22 cellular contexts compared by ENCODE assay signal in the genomic region with DNA sequence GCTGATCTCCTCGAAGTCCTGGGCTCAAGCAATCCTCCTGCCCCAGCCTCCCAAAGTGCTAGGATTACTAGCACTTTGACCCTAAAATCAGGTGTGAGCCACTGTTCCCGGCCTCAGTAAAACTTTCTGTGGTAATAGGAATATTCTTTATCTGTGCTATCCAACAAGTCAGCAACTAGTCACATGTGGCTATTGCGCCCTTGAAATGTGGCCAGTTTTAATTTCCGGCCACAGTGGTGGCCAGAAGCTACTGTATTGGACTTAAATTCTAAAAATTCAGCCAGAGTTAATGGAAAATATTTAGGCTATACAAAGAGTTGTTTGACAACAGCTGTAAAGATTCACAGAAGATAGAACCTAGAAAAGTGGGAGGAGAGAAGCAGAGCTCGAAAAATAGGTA. TPM values are rescaled to one million over a fixed set of nuclear protein-coding genes. Genes with fewer than 3 reads are reported as not detected.
DNase-seq lines count a peak whose midpoint lies in the region; ATAC-seq and TF ChIP-seq lines count a peak whose summit lies in the region.
"Had no signal": no experiment of that assay in that cellular context is flagged by ENCODE, and none has a peak within 500 bp of the region (broad histone marks: within the 10 kb centered on the region; RNA-seq: fewer than 3 reads in every experiment).

No MANE protein-coding gene starts in this region.

- peaks cover 1% of the 10 kb centered on the region for H3K4me1 Mint-ChIP-seq in activated naive CD8-positive, alpha-beta T cell (ENCODE audit: low read depth)
- no peaks in the 10 kb centered on the region for H3K4me1 Mint-ChIP-seq in activated naive CD8-positive, alpha-beta T cell treated with anti-CD3 and anti-CD28 coated beads for 36 hours
- H3K4me1 Mint-ChIP-seq in glutamatergic neuron (ENCODE audit: low read depth, unreplicated experiment), result peaks cover 2% of the 10 kb centered on the region
- H3K4me1 Mint-ChIP-seq in activated CD4-positive, alpha-beta T cell treated with anti-CD3 and anti-CD28 coated beads, Interleukin-2, amount 10 ng/mL, durations not matched to agents 7 days and 5 days, result peaks cover 5% of the 10 kb centered on the region
- peaks cover 10% of the 10 kb centered on the region for H3K4me1 Mint-ChIP-seq in activated naive CD4-positive, alpha-beta T cell treated with anti-CD3 and anti-CD28 coated beads, Interleukin-2, amount 10 ng/mL, durations not matched to agents 7 days and 5 days
- H3K4me1 Mint-ChIP-seq: B cell had no signal

- no peak overlapping the region for H3K4me2 ChIP-seq in mesenchymal stem cell (ENCODE audit: low read length, poor library complexity, severe bottlenecking)
- H3K4me2 ChIP-seq: A549; BLaER1 treated with 17β-estradiol and CSF1 and Interleukin-3, amounts not matched to agents 10 nM and 100 nM had no signal

- no peak overlapping the region for H3K4ac ChIP-seq in mesenchymal stem cell (ENCODE audit: low read depth in 1 of 2, low read length in 2 of 2)

- TF ChIP-seq CTCF in body of pancreas (IDR thresholded peaks at IDR 0.05) (no peak), glutamatergic neuron (IDR thresholded peaks at IDR 0.05; ENCODE audit: partially characterized antibody, unreplicated experiment) (no peak)

- H3K27ac Mint-ChIP-seq in activated naive CD8-positive, alpha-beta T cell, result peak overlapping the region; percentile 16
- H3K27ac Mint-ChIP-seq in activated naive CD8-positive, alpha-beta T cell treated with anti-CD3 and anti-CD28 coated beads for 36 hours, result no peak overlapping the region
- H3K27ac Mint-ChIP-seq in glutamatergic neuron (ENCODE audit: unreplicated experiment), result no peak overlapping the region
- H3K27ac Mint-ChIP-seq in activated CD4-positive, alpha-beta T cell treated with anti-CD3 and anti-CD28 coated beads, Interleukin-2, amount 10 ng/mL, durations not matched to agents 7 days and 5 days, result no peak overlapping the region
- no peak overlapping the region for H3K27ac Mint-ChIP-seq in activated naive CD4-positive, alpha-beta T cell treated with anti-CD3 and anti-CD28 coated beads, Interleukin-2, amount 10 ng/mL, durations not matched to agents 7 days and 5 days
- H3K27ac Mint-ChIP-seq: B cell; CD8-positive, alpha-beta T cell; HFFc6; IgD-negative memory B cell had no signal

- no peak overlapping the region for H3K18ac ChIP-seq in mesenchymal stem cell (ENCODE audit: low read depth in 1 of 2, low read length in 2 of 2)

- H3K23ac ChIP-seq in mesenchymal stem cell (ENCODE audit: low read length in 2 of 2), result no peak overlapping the region

- no peaks in the 10 kb centered on the region for H3K27me3 ChIP-seq in body of pancreas
- H3K27me3 ChIP-seq in mesenchymal stem cell (ENCODE audit: control insufficient read depth in 1 of 2, insufficient read depth in 1 of 2, low read length in 2 of 2), result no peaks in the 10 kb centered on the region
- H3K27me3 ChIP-seq: BLaER1 treated with 17β-estradiol and CSF1 and Interleukin-3, amounts not matched to agents 10 nM and 100 nM had no signal

- H3K36me3 ChIP-seq in body of pancreas (replicated peaks in 1 of 2; ENCODE audit: insufficient read depth in 1 of 2, low read depth in 2 of 2) (no peaks in the 10 kb centered on the region), mesenchymal stem cell (ENCODE audit: control insufficient read depth in 1 of 2, insufficient read depth in 2 of 2, low read depth in 1 of 2, low read length in 2 of 2) (no peaks in the 10 kb centered on the region)

- intact Hi-C loops in body of pancreas (cut with DNase I), result no loop called here

- no peak overlapping the region for H2BK120ac ChIP-seq in mesenchymal stem cell (ENCODE audit: low read depth, low read length)

- no peaks in the 10 kb centered on the region for H3K27me3 Mint-ChIP-seq in activated naive CD8-positive, alpha-beta T cell
- peaks cover 8% of the 10 kb centered on the region for H3K27me3 Mint-ChIP-seq in activated naive CD8-positive, alpha-beta T cell treated with anti-CD3 and anti-CD28 coated beads for 36 hours
- peaks cover 9% of the 10 kb centered on the region for H3K27me3 Mint-ChIP-seq in glutamatergic neuron (ENCODE audit: unreplicated experiment)
- H3K27me3 Mint-ChIP-seq in activated CD4-positive, alpha-beta T cell treated with anti-CD3 and anti-CD28 coated beads, Interleukin-2, amount 10 ng/mL, durations not matched to agents 7 days and 5 days, result no peaks in the 10 kb centered on the region
- H3K27me3 Mint-ChIP-seq in activated naive CD4-positive, alpha-beta T cell treated with anti-CD3 and anti-CD28 coated beads, Interleukin-2, amount 10 ng/mL, durations not matched to agents 7 days and 5 days, result peaks cover 20% of the 10 kb centered on the region

- no peak overlapping the region for H3K14ac ChIP-seq in mesenchymal stem cell (ENCODE audit: low read length in 2 of 2)

- no peak overlapping the region for H2BK12ac ChIP-seq in mesenchymal stem cell (ENCODE audit: low read length in 2 of 2)

- H3K9ac ChIP-seq in mesenchymal stem cell (ENCODE audit: low read length), result no peak overlapping the region

- H4K91ac ChIP-seq in mesenchymal stem cell (ENCODE audit: low read length), result no peak overlapping the region

- no peak for DNase-seq in activated naive CD8-positive, alpha-beta T cell treated with anti-CD3 and anti-CD28 coated beads for 36 hours
- DNase-seq in body of pancreas, result peak; percentile 48 to 76 (median 60)
- DNase-seq in glutamatergic neuron, result no peak
- no peak for DNase-seq in activated CD4-positive, alpha-beta T cell treated with anti-CD3 and anti-CD28 coated beads, Interleukin-2, amount 10 ng/mL, durations not matched to agents 7 days and 5 days
- no peak for DNase-seq in activated naive CD4-positive, alpha-beta T cell treated with anti-CD3 and anti-CD28 coated beads, Interleukin-2, amount 10 ng/mL, durations not matched to agents 7 days and 5 days
- no peak for DNase-seq in mesenchymal stem cell
- DNase-seq: Calu3; CD8-positive, alpha-beta T cell; DMS79 treated with DMSO at 0.1 percent for 48 hours; EL; GOT3; H7; HFFc6 had no signal

- H3K9me3 Mint-ChIP-seq in activated naive CD8-positive, alpha-beta T cell (ENCODE audit: low read depth), result no peaks in the 10 kb centered on the region
- no peaks in the 10 kb centered on the region for H3K9me3 Mint-ChIP-seq in activated naive CD8-positive, alpha-beta T cell treated with anti-CD3 and anti-CD28 coated beads for 36 hours
- H3K9me3 Mint-ChIP-seq in glutamatergic neuron (ENCODE audit: unreplicated experiment), result peaks cover 1% of the 10 kb centered on the region
- no peaks in the 10 kb centered on the region for H3K9me3 Mint-ChIP-seq in activated CD4-positive, alpha-beta T cell treated with anti-CD3 and anti-CD28 coated beads, Interleukin-2, amount 10 ng/mL, durations not matched to agents 7 days and 5 days
- no peaks in the 10 kb centered on the region for H3K9me3 Mint-ChIP-seq in activated naive CD4-positive, alpha-beta T cell treated with anti-CD3 and anti-CD28 coated beads, Interleukin-2, amount 10 ng/mL, durations not matched to agents 7 days and 5 days
- H3K9me3 Mint-ChIP-seq: CD8-positive, alpha-beta T cell; HFFc6; IgD-negative memory B cell had no signal

- H2BK15ac ChIP-seq in mesenchymal stem cell (ENCODE audit: low read depth, poor library complexity, severe bottlenecking), result no peak overlapping the region

- H3K36me3 Mint-ChIP-seq in activated naive CD8-positive, alpha-beta T cell, result no peaks in the 10 kb centered on the region
- H3K36me3 Mint-ChIP-seq in activated naive CD8-positive, alpha-beta T cell treated with anti-CD3 and anti-CD28 coated beads for 36 hours, result no peaks in the 10 kb centered on the region
- H3K36me3 Mint-ChIP-seq in glutamatergic neuron (ENCODE audit: unreplicated experiment), result no peaks in the 10 kb centered on the region
- H3K36me3 Mint-ChIP-seq in activated CD4-positive, alpha-beta T cell treated with anti-CD3 and anti-CD28 coated beads, Interleukin-2, amount 10 ng/mL, durations not matched to agents 7 days and 5 days (ENCODE audit: low read depth), result no peaks in the 10 kb centered on the region
- peaks cover 4% of the 10 kb centered on the region for H3K36me3 Mint-ChIP-seq in activated naive CD4-positive, alpha-beta T cell treated with anti-CD3 and anti-CD28 coated beads, Interleukin-2, amount 10 ng/mL, durations not matched to agents 7 days and 5 days
- H3K36me3 Mint-ChIP-seq: CD8-positive, alpha-beta T cell had no signal

- H3K4me1 ChIP-seq in body of pancreas (peaks cover 16% of the 10 kb centered on the region), mesenchymal stem cell (ENCODE audit: control insufficient read depth, insufficient read depth, low read depth, low read length) (no peaks in the 10 kb centered on the region)
- H3K4me1 ChIP-seq: A549; BLaER1 treated with 17β-estradiol and CSF1 and Interleukin-3, amounts not matched to agents 10 nM and 100 nM had no signal

- no peak for TF ChIP-seq POLR2A in body of pancreas (IDR thresholded peaks at IDR 0.05)

- H2AK5ac ChIP-seq in mesenchymal stem cell (ENCODE audit: low read length, severe bottlenecking), result no peak overlapping the region

- peak overlapping the region; percentile 8 to 69 (median 48) for H3K27ac ChIP-seq in body of pancreas
- H3K27ac ChIP-seq in mesenchymal stem cell (ENCODE audit: low read length, poor library complexity, severe bottlenecking), result no peak overlapping the region
- H3K27ac ChIP-seq: 22Rv1; A549; BLaER1 treated with 17β-estradiol and CSF1 and Interleukin-3, amounts not matched to agents 10 nM and 100 nM had no signal

- H3K9me3 ChIP-seq in body of pancreas, result no peaks in the 10 kb centered on the region
- H3K9me3 ChIP-seq in mesenchymal stem cell (ENCODE audit: control insufficient read depth, low read length), result no peaks in the 10 kb centered on the region
- H3K9me3 ChIP-seq: A549; BLaER1 treated with 17β-estradiol and CSF1 and Interleukin-3, amounts not matched to agents 10 nM and 100 nM had no signal

- H3K79me1 ChIP-seq in mesenchymal stem cell (replicated peaks; ENCODE audit: low read length, poor library complexity, severe bottlenecking), result no peaks in the 10 kb centered on the region

- WGBS in body of pancreas, 2 donors, result 33 to 35% methylated on average over 5 of the region's 5 CpGs
- WGBS in mesenchymal stem cell, result 91% methylated on average over 4 of the region's 5 CpGs

- H2BK5ac ChIP-seq in mesenchymal stem cell (ENCODE audit: low read depth, low read length, poor library complexity, severe bottlenecking), result no peak overlapping the region

- peak; percentile 70 for ATAC-seq in body of pancreas
- ATAC-seq: A549; CD8-positive, alpha-beta T cell; GM12878; HCT116; HepG2 had no signal

- no peak overlapping the region for H3K4me3 Mint-ChIP-seq in activated naive CD8-positive, alpha-beta T cell
- no peak overlapping the region for H3K4me3 Mint-ChIP-seq in activated naive CD8-positive, alpha-beta T cell treated with anti-CD3 and anti-CD28 coated beads for 36 hours
- peak overlapping the region; percentile 19 for H3K4me3 Mint-ChIP-seq in glutamatergic neuron (ENCODE audit: unreplicated experiment)
- H3K4me3 Mint-ChIP-seq in activated CD4-positive, alpha-beta T cell treated with anti-CD3 and anti-CD28 coated beads, Interleukin-2, amount 10 ng/mL, durations not matched to agents 7 days and 5 days, result no peak overlapping the region
- H3K4me3 Mint-ChIP-seq in activated naive CD4-positive, alpha-beta T cell treated with anti-CD3 and anti-CD28 coated beads, Interleukin-2, amount 10 ng/mL, durations not matched to agents 7 days and 5 days, result no peak overlapping the region
- H3K4me3 Mint-ChIP-seq: B cell; CD8-positive, alpha-beta T cell; HFFc6; IgD-negative memory B cell had no signal

- no peak overlapping the region for H3K4me3 ChIP-seq in body of pancreas
- H3K4me3 ChIP-seq in mesenchymal stem cell (ENCODE audit: insufficient read depth in 1 of 2, low read depth in 1 of 2, low read length in 2 of 2), result no peak overlapping the region
- H3K4me3 ChIP-seq: A549; BLaER1 treated with 17β-estradiol and CSF1 and Interleukin-3, amounts not matched to agents 10 nM and 100 nM; GM12878 had no signal

- POLR2A ChIA-PET in activated CD4-positive, alpha-beta T cell treated with anti-CD3 and anti-CD28 coated beads, Interleukin-2, amount 10 ng/mL, durations not matched to agents 7 days and 5 days (lab: Charles Lee), result interaction anchor here (0.6 kb wide), 1 partner anchor 64 kb away, joined by 3 read pairs; no protein-coding TSS in a partner anchor

- no peak overlapping the region for H4K8ac ChIP-seq in mesenchymal stem cell (ENCODE audit: low read length)

- H2AFZ ChIP-seq in mesenchymal stem cell (ENCODE audit: low read depth, low read length), result no peak overlapping the region

- CTCF ChIA-PET in activated CD4-positive, alpha-beta T cell treated with anti-CD3 and anti-CD28 coated beads, Interleukin-2, amount 10 ng/mL, durations not matched to agents 7 days and 5 days (lab: Charles Lee), result interaction anchor here (0.7 to 2.0 kb wide), 4 partner anchors 10 to 37 kb away, joined by 3 to 5 read pairs (median 4); no protein-coding TSS in a partner anchor
- CTCF ChIA-PET in activated naive CD4-positive, alpha-beta T cell treated with anti-CD3 and anti-CD28 coated beads, Interleukin-2, amount 10 ng/mL, durations not matched to agents 7 days and 5 days (lab: Charles Lee), result interaction anchor here (0.6 to 1.9 kb wide), 6 partner anchors 11 to 227 kb away, joined by 3 to 7 read pairs (median 3); no protein-coding TSS in a partner anchor

RNA-seq across cellular contexts. Expression of a gene that starts 30.0 kb away (rescaled TPM):
- 10 to 100 TPM; 69.3 to 72.2 TPM for total RNA-seq in activated naive CD8-positive, alpha-beta T cell treated with anti-CD3 and anti-CD28 coated beads for 36 hours
- total RNA-seq in body of pancreas (10 to 100 TPM; 30.9 to 37.6 TPM), glutamatergic neuron (ENCODE audit: unreplicated experiment) (44.1 TPM)
- 10 to 100 TPM; 68.3 to 93.8 TPM for total RNA-seq in activated CD4-positive, alpha-beta T cell treated with anti-CD3 and anti-CD28 coated beads, Interleukin-2, amount 10 ng/mL, durations not matched to agents 7 days and 5 days
- polyA plus RNA-seq in mesenchymal stem cell (2013, experiment 1 of 2), result 40.1 TPM
- polyA plus RNA-seq in mesenchymal stem cell (2013, experiment 2 of 2), result 37.6 TPM

RNA-seq across cellular contexts. Expression of a gene that starts 44.1 kb away (rescaled TPM):
- total RNA-seq in activated naive CD8-positive, alpha-beta T cell treated with anti-CD3 and anti-CD28 coated beads for 36 hours, result not detected
- total RNA-seq in body of pancreas (1 to 10 TPM; 1.0 to 1.6 TPM), glutamatergic neuron (ENCODE audit: unreplicated experiment) (not detected)
- total RNA-seq in activated CD4-positive, alpha-beta T cell treated with anti-CD3 and anti-CD28 coated beads, Interleukin-2, amount 10 ng/mL, durations not matched to agents 7 days and 5 days, result not detected
- polyA plus RNA-seq in mesenchymal stem cell (2013, experiment 1 of 2), result 5.2 TPM
- polyA plus RNA-seq in mesenchymal stem cell (2013, experiment 2 of 2), result 5.2 TPM
- total RNA-seq: Calu3, GM12878, HepG2 had no signal

RNA-seq across cellular contexts. Expression of a gene that starts 52.9 kb away (rescaled TPM):
- total RNA-seq in activated naive CD8-positive, alpha-beta T cell treated with anti-CD3 and anti-CD28 coated beads for 36 hours, result 10 to 100 TPM; 10.6 to 11.4 TPM
- total RNA-seq in body of pancreas (10 to 100 TPM in 1 of 2 donors, 1 to 10 TPM in 1; 8.8 to 17.1 TPM), glutamatergic neuron (ENCODE audit: unreplicated experiment) (5.7 TPM)
- 10 to 100 TPM; 12.7 to 14.3 TPM for total RNA-seq in activated CD4-positive, alpha-beta T cell treated with anti-CD3 and anti-CD28 coated beads, Interleukin-2, amount 10 ng/mL, durations not matched to agents 7 days and 5 days
- polyA plus RNA-seq in mesenchymal stem cell (2013, experiment 1 of 2), result 10.4 TPM
- polyA plus RNA-seq in mesenchymal stem cell (2013, experiment 2 of 2), result 10.3 TPM

Comparison
In these comparisons a context has a peak if more than half of its experiments do, and no peak if none do; other contexts are left out.
1. DNase-seq: peak in body of pancreas (4 of 4); none in activated naive CD8-positive, alpha-beta T cell treated with anti-CD3 and anti-CD28 coated beads for 36 hours (single experiment), glutamatergic neuron (single experiment), activated CD4-positive, alpha-beta T cell treated with anti-CD3 and anti-CD28 coated beads, Interleukin-2, amount 10 ng/mL, durations not matched to agents 7 days and 5 days (single experiment), activated naive CD4-positive, alpha-beta T cell treated with anti-CD3 and anti-CD28 coated beads, Interleukin-2, amount 10 ng/mL, durations not matched to agents 7 days and 5 days (single experiment) and mesenchymal stem cell (single experiment).